15 cellular contexts compared by ENCODE assay signal in genomic region chr9:128257086-128257825, GRCh38.
"Had no signal": no experiment of that assay in that cellular context is flagged by ENCODE, and none has a peak within 500 bp of the region (broad histone marks: within the 10 kb centered on the region; RNA-seq: fewer than 3 reads in every experiment).

No MANE protein-coding gene starts in this region.

- H3K9me3 ChIP-seq: sigmoid colon, thoracic aorta had no signal

- DNase-seq: activated B cell treated with CpG ODN at 0.5 μM for 24 hours; activated CD4-positive, alpha-beta T cell treated with anti-CD3 and anti-CD28 coated beads, Interleukin-2, amount 10 ng/mL, durations not matched to agents 24 days and 14 days; activated effector memory CD4-positive, alpha-beta T cell treated with anti-CD3 and anti-CD28 coated beads, Interleukin-2, amount 50 U/mL, for 16 hours; activated naive CD8-positive, alpha-beta T cell treated with anti-CD3 and anti-CD28 coated beads for 36 hours; activated T-cell treated with anti-CD3 and anti-CD28 coated beads, Interleukin-2, amount 50 U/mL, for 1 hour; foreskin keratinocyte; left colon; naive B cell; sigmoid colon; stimulated activated CD4-positive, alpha-beta T cell treated with anti-CD3 and anti-CD28 coated beads, Interleukin-12 subunit alpha, Interleukin-12 subunit beta, amount 100 ng/mL, for 4 hours; stimulated activated naive CD8-positive, alpha-beta T cell treated with anti-CD3 and anti-CD28 coated beads, Interleukin-15, amount 100 ng/mL, for 72 hours had no signal

- H3K4me3 Mint-ChIP-seq: activated B cell treated with CpG ODN at 0.5 μM for 24 hours; activated CD4-positive, alpha-beta T cell treated with anti-CD3 and anti-CD28 coated beads, Interleukin-2, amount 10 ng/mL, durations not matched to agents 24 days and 14 days; activated naive CD8-positive, alpha-beta T cell treated with anti-CD3 and anti-CD28 coated beads for 36 hours; stimulated activated naive CD8-positive, alpha-beta T cell treated with anti-CD3 and anti-CD28 coated beads, Interleukin-15, amount 100 ng/mL, for 72 hours; T-helper 1 cell treated with Interleukin-12 subunit alpha and Interleukin-12 subunit beta and Interleukin-4 antibody, amounts not matched to agents 30 μg/mL and 1 μg/mL, for 36 hours had no signal

- H3K4me1 Mint-ChIP-seq: activated CD4-positive, alpha-beta T cell treated with anti-CD3 and anti-CD28 coated beads, Interleukin-2, amount 10 ng/mL, durations not matched to agents 24 days and 14 days; stimulated activated naive CD8-positive, alpha-beta T cell treated with anti-CD3 and anti-CD28 coated beads, Interleukin-15, amount 100 ng/mL, for 72 hours had no signal

- ATAC-seq: foreskin keratinocyte; left colon; stimulated activated naive CD8-positive, alpha-beta T cell treated with anti-CD3 and anti-CD28 coated beads, Interleukin-15, amount 100 ng/mL, for 72 hours had no signal

- H3K27ac Mint-ChIP-seq: activated B cell treated with CpG ODN at 0.5 μM for 24 hours; activated CD4-positive, alpha-beta T cell treated with anti-CD3 and anti-CD28 coated beads, Interleukin-2, amount 10 ng/mL, durations not matched to agents 24 days and 14 days; activated naive CD8-positive, alpha-beta T cell treated with anti-CD3 and anti-CD28 coated beads for 36 hours; naive B cell; stimulated activated naive CD8-positive, alpha-beta T cell treated with anti-CD3 and anti-CD28 coated beads, Interleukin-15, amount 100 ng/mL, for 72 hours; T-helper 1 cell treated with Interleukin-12 subunit alpha and Interleukin-12 subunit beta and Interleukin-4 antibody, amounts not matched to agents 30 μg/mL and 1 μg/mL, for 36 hours had no signal

- H3K27me3 Mint-ChIP-seq: activated naive CD8-positive, alpha-beta T cell treated with anti-CD3 and anti-CD28 coated beads for 36 hours had no signal

- H3K27me3 ChIP-seq: foreskin keratinocyte had no signal

- H3K9me3 Mint-ChIP-seq: activated B cell treated with CpG ODN at 0.5 μM for 24 hours; activated CD4-positive, alpha-beta T cell treated with anti-CD3 and anti-CD28 coated beads, Interleukin-2, amount 10 ng/mL, durations not matched to agents 24 days and 14 days; activated naive CD8-positive, alpha-beta T cell treated with anti-CD3 and anti-CD28 coated beads for 36 hours; naive B cell; stimulated activated naive CD8-positive, alpha-beta T cell treated with anti-CD3 and anti-CD28 coated beads, Interleukin-15, amount 100 ng/mL, for 72 hours; T-helper 1 cell treated with Interleukin-12 subunit alpha and Interleukin-12 subunit beta and Interleukin-4 antibody, amounts not matched to agents 30 μg/mL and 1 μg/mL, for 36 hours had no signal

- H3K4me3 ChIP-seq: lung, sigmoid colon, thoracic aorta had no signal

- H3K27ac ChIP-seq: foreskin keratinocyte, sigmoid colon, thoracic aorta had no signal

- FAIRE-seq: urothelium cell line had no signal
